ENCODE assay signal across 1 cellular context in the genomic region with DNA sequence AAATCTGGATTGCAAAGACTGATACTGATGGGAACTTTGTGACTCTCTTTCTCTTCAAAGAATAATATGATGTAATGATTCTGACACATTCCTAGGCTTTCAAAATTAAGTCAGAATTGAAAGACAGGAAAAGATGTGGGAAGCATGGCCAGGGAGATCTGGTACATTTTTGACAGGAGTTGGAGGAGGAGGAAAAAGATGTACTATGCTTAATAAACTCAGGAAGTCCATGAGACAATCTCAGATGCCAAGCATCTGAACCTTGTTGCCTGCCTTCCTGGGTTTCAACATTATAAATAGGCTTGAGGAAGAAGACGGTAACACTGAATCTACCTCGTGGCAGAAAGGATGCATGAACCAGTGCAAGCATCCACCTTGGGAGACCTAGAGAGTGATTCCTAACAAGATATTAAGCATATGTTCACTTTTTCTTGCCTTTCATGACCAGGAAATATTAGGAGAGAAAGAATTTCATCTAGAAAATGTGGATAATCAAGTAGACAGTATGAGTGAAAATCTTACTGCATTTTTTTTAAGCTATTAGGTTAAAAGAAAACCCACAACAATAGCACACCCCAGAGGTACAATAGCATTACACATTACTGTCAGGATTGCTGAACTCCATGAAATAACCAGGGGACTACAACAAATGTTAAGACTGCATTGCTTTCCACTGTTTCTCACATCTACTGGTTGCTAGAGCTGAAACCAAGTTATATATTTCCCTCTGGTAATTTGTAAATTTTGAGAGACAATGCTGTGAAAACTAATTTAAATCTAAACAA.
TF ChIP-seq lines count a peak whose summit lies in the region.

No MANE protein-coding gene starts in this region.

TF ChIP-seq in GM12878, 131 proteins besides CTCF, POLR2A, EP300 and RAD21:
- TF ChIP-seq TCF12 (IDR thresholded peaks at IDR 0.05; ENCODE audit: low read depth, low read length) (no peak), ATF7 (IDR thresholded peaks at IDR 0.05; ENCODE audit: low read depth) (0 out of 2 replicates have a peak, but pooled peaks have one; percentile 52), NFIC (IDR thresholded peaks at IDR 0.05; ENCODE audit: low read depth, low read length) (peak; percentile 20; the same call in 1 of the 2 replicates)
